Comparison of ENCODE assay signal across 17 cellular contexts in genomic region chr4:88352062-88352461, GRCh38. TPM values are rescaled to one million over a fixed set of nuclear protein-coding genes. Genes with fewer than 3 reads are reported as not detected.
DNase-seq lines count a peak whose midpoint lies in the region; ATAC-seq, FAIRE-seq and TF ChIP-seq lines count a peak whose summit lies in the region.
"Had no signal": no experiment of that assay in that cellular context is flagged by ENCODE, and none has a peak within 500 bp of the region (broad histone marks: within the 10 kb centered on the region; RNA-seq: fewer than 3 reads in every experiment).

No MANE protein-coding gene starts in this region.

- intact Hi-C loops in kidney (cut with DNase I) = no loop called here

- ATAC-seq in stimulated activated naive CD8-positive, alpha-beta T cell treated with anti-CD3 and anti-CD28 coated beads, Interleukin-15, Interleukin-2, amounts not matched to agents 100 U/mL and 50 U/mL, for 24 hours = no peak
- ATAC-seq: left lobe of liver had no signal

- TF ChIP-seq POLR2A in H54 (IDR thresholded peaks at IDR 0.05; ENCODE audit: low read depth, low read length) = no peak

- no peak overlapping the region for H3K9ac ChIP-seq in kidney (ENCODE audit: low read length in 2 of 2)

- no peak overlapping the region for H3K27ac ChIP-seq in kidney (ENCODE audit: low read depth in 2 of 2, low read length in 2 of 2)
- H3K27ac ChIP-seq: Peyer's patch, WERI-Rb-1 had no signal

- no peaks in the 10 kb centered on the region for H3K27me3 ChIP-seq in bronchial epithelial cell (ENCODE audit: control insufficient read depth, insufficient read depth, low read length)
- H3K27me3 ChIP-seq: Peyer's patch had no signal

- 0 out of 2 replicates have a peak, but pooled peaks have one; percentile 2 for TF ChIP-seq CTCF in AG10803 (conservative IDR thresholded peaks at IDR 0.05; ENCODE audit: low read length)
- no peak for TF ChIP-seq CTCF in bronchial epithelial cell (IDR thresholded peaks at IDR 0.05; ENCODE audit: insufficient read depth, low read length, severe bottlenecking)
- no peak for TF ChIP-seq CTCF in kidney (IDR thresholded peaks at IDR 0.05; ENCODE audit: borderline replicate concordance, extremely low read depth, insufficient read depth)

- FAIRE-seq in bronchial epithelial cell (lab: Jason Lieb, UNC) = peak; percentile 13
- no peak for FAIRE-seq in kidney (lab: Jason Lieb, UNC)
- no peak for FAIRE-seq in H54 (lab: Jason Lieb, UNC)

- no peak overlapping the region for H3K4me3 ChIP-seq in AG10803 (ENCODE audit: low read length)
- no peak overlapping the region for H3K4me3 ChIP-seq in bronchial epithelial cell (ENCODE audit: low read depth, low read length)
- no peak overlapping the region for H3K4me3 ChIP-seq in kidney (ENCODE audit: low read length in 2 of 2)
- H3K4me3 ChIP-seq: Peyer's patch had no signal

- no peaks in the 10 kb centered on the region for H3K4me1 ChIP-seq in kidney (ENCODE audit: control insufficient read depth in 1 of 2, insufficient read depth in 1 of 2, low read depth in 1 of 2, low read length in 2 of 2)
- H3K4me1 ChIP-seq: Peyer's patch had no signal

- H3K36me3 ChIP-seq in bronchial epithelial cell (ENCODE audit: control insufficient read depth, insufficient read depth, low read length) = no peaks in the 10 kb centered on the region
- H3K36me3 ChIP-seq in kidney (ENCODE audit: control insufficient read depth in 1 of 2, insufficient read depth in 2 of 2, low read length in 2 of 2) = no peaks in the 10 kb centered on the region
- H3K36me3 ChIP-seq: Peyer's patch, WERI-Rb-1 had no signal

- no peaks in the 10 kb centered on the region for H3K9me3 ChIP-seq in kidney (ENCODE audit: control insufficient read depth in 1 of 2, low read length in 2 of 2)
- H3K9me3 ChIP-seq: Peyer's patch had no signal

- DNase-seq in AG10803 (ENCODE audit: low read depth) = peak; percentile 83
- DNase-seq in HS-5 (ENCODE audit: low read depth) = peak; percentile 45
- peak; percentile 42 for DNase-seq in bronchial epithelial cell (ENCODE audit: low read depth)
- DNase-seq in left kidney (ENCODE audit: low read depth, low spot score) = peak; percentile 4
- no peak for DNase-seq in activated CD4-positive, alpha-beta T cell treated with anti-CD3 and anti-CD28 coated beads for 1 hour
- no peak for DNase-seq in stimulated activated naive CD8-positive, alpha-beta T cell treated with anti-CD3 and anti-CD28 coated beads, Interleukin-15, Interleukin-2, amounts not matched to agents 100 U/mL and 50 U/mL, for 24 hours
- DNase-seq in kidney = no peak
- DNase-seq in H54 (ENCODE audit: insufficient read length, low spot score) = no peak
- DNase-seq: aorta; CD8-positive, alpha-beta memory T cell; erythroblast; Karpas-422; NCI-H2171; nucleus accumbens; Peyer's patch; WERI-Rb-1 had no signal

RNA-seq across cellular contexts. Expression of gene HERC6, which starts 26.6 kb away (rescaled TPM):
- total RNA-seq in bronchial epithelial cell (1.1 and 2.2 TPM in 2 replicates), kidney (15.7 TPM)
- 7.4 TPM for polyA plus RNA-seq in kidney (ENCODE audit: insufficient read depth, low read depth, low replicate concordance)

Comparison
In these comparisons a context has a peak if more than half of its experiments do, and no peak if none do; other contexts are left out.
1. DNase-seq: peak in AG10803 (single experiment), HS-5 (single experiment), bronchial epithelial cell (single experiment) and left kidney (single experiment); none in activated CD4-positive, alpha-beta T cell treated with anti-CD3 and anti-CD28 coated beads for 1 hour (single experiment), stimulated activated naive CD8-positive, alpha-beta T cell treated with anti-CD3 and anti-CD28 coated beads, Interleukin-15, Interleukin-2, amounts not matched to agents 100 U/mL and 50 U/mL, for 24 hours (single experiment), kidney (single experiment) and H54 (single experiment).